ENCODE assay signal across 31 cellular contexts in genomic region chr4:107520368-107520767, GRCh38.
"Had no signal": no experiment of that assay in that cellular context is flagged by ENCODE, and none has a peak within 500 bp of the region (broad histone marks: within the 10 kb centered on the region; RNA-seq: fewer than 3 reads in every experiment).

No MANE protein-coding gene starts in this region.

- H2AFZ ChIP-seq: neural progenitor cell, parathyroid adenoma had no signal

- H3K4me2 ChIP-seq: neural progenitor cell, smooth muscle cell had no signal

- H3K9me3 Mint-ChIP-seq: stimulated activated memory B cell treated with anti-CD40 and anti-IgM and Interleukin-4, amounts not matched to agents 10 μg/mL and 1 μg/mL and 100 μg/mL, for 72 hours; type B pancreatic cell had no signal

- ATAC-seq: natural killer cell; psoas muscle; right cardiac atrium; sciatic nerve; stimulated activated memory B cell treated with anti-CD40 and anti-IgM and Interleukin-4, amounts not matched to agents 10 μg/mL and 1 μg/mL and 100 μg/mL, for 72 hours; stimulated activated naive CD8-positive, alpha-beta T cell treated with anti-CD3 and anti-CD28 coated beads, Interleukin-15, amount 100 ng/mL, for 72 hours; stimulated activated naive CD8-positive, alpha-beta T cell treated with anti-CD3 and anti-CD28 coated beads, Interleukin-15, Interleukin-2, amounts not matched to agents 100 U/mL and 50 U/mL, for 24 hours; upper lobe of right lung had no signal

- H3K4me1 Mint-ChIP-seq: natural killer cell; neural progenitor cell; stimulated activated memory B cell treated with anti-CD40 and anti-IgM and Interleukin-4, amounts not matched to agents 10 μg/mL and 1 μg/mL and 100 μg/mL, for 72 hours; stimulated activated naive CD8-positive, alpha-beta T cell treated with anti-CD3 and anti-CD28 coated beads, Interleukin-15, amount 100 ng/mL, for 72 hours had no signal

- H3K79me2 ChIP-seq: parathyroid adenoma had no signal

- H3K27me3 Mint-ChIP-seq: progenitor cell of endocrine pancreas, type B pancreatic cell had no signal

- H3K27ac ChIP-seq: neural progenitor cell, ovary, parathyroid adenoma, psoas muscle, skin epidermis, spleen, suprapubic skin, testis, tibial artery, transverse colon, upper lobe of right lung, uterus had no signal

- H3K4me3 Mint-ChIP-seq: natural killer cell; nephron; neural progenitor cell; stimulated activated memory B cell treated with anti-CD40 and anti-IgM and Interleukin-4, amounts not matched to agents 10 μg/mL and 1 μg/mL and 100 μg/mL, for 72 hours; stimulated activated naive CD8-positive, alpha-beta T cell treated with anti-CD3 and anti-CD28 coated beads, Interleukin-15, amount 100 ng/mL, for 72 hours; type B pancreatic cell had no signal

- H3K27ac Mint-ChIP-seq: natural killer cell; nephron; neural progenitor cell; progenitor cell of endocrine pancreas; stimulated activated memory B cell treated with anti-CD40 and anti-IgM and Interleukin-4, amounts not matched to agents 10 μg/mL and 1 μg/mL and 100 μg/mL, for 72 hours; type B pancreatic cell had no signal

- H3K4me3 ChIP-seq: neural progenitor cell, ovary, psoas muscle, skin epidermis, smooth muscle cell, spleen, suprapubic skin, testis, tibial artery, transverse colon, upper lobe of right lung, uterus had no signal

- DNase-seq: natural killer cell; occipital lobe; ovary; posterior cingulate gyrus; psoas muscle; right cardiac atrium; spleen; stimulated activated CD4-positive, alpha-beta T cell treated with anti-CD3 and anti-CD28 coated beads, Interleukin-12 subunit alpha, Interleukin-12 subunit beta, amount 100 ng/mL, for 4 hours; stimulated activated CD4-positive, alpha-beta T cell treated with anti-CD3 and anti-CD28 coated beads, Interleukin-1b, Interleukin-23, amount 100 ng/mL, for 48 hours; stimulated activated CD4-positive, alpha-beta T cell treated with anti-CD3 and anti-CD28 coated beads, Interleukin-4, amount 100 ng/mL, for 1 hour; stimulated activated CD4-positive, alpha-beta T cell treated with anti-CD3 and anti-CD28 coated beads, Interleukin-4, amount 100 ng/mL, for 4 hours; stimulated activated CD8-positive, alpha-beta memory T cell treated with anti-CD3 and anti-CD28 coated beads, Interleukin-4, amount 100 ng/mL, for 48 hours; stimulated activated naive CD4-positive, alpha-beta T cell; stimulated activated naive CD8-positive, alpha-beta T cell treated with anti-CD3 and anti-CD28 coated beads, Interleukin-15, amount 100 ng/mL, for 72 hours; stimulated activated naive CD8-positive, alpha-beta T cell treated with anti-CD3 and anti-CD28 coated beads, Interleukin-15, Interleukin-2, amounts not matched to agents 100 U/mL and 50 U/mL, for 24 hours; substantia nigra; testis; tibial artery; transverse colon; upper lobe of right lung; uterus had no signal

- H3K27me3 ChIP-seq: neural progenitor cell, ovary, spleen, suprapubic skin, testis, tibial artery, transverse colon, upper lobe of right lung, uterus had no signal

- H3K36me3 Mint-ChIP-seq: natural killer cell; neural progenitor cell; stimulated activated memory B cell treated with anti-CD40 and anti-IgM and Interleukin-4, amounts not matched to agents 10 μg/mL and 1 μg/mL and 100 μg/mL, for 72 hours; type B pancreatic cell had no signal

- H3K9me3 ChIP-seq: ovary, psoas muscle, suprapubic skin, testis, tibial artery, upper lobe of right lung, uterus had no signal

- H3K36me3 ChIP-seq: neural progenitor cell, ovary, spleen, suprapubic skin, tibial artery, transverse colon, upper lobe of right lung, uterus had no signal

- H3K9ac ChIP-seq: neural progenitor cell, parathyroid adenoma had no signal

- H3K4me1 ChIP-seq: neural progenitor cell, parathyroid adenoma, psoas muscle, spleen, suprapubic skin, testis, tibial artery, transverse colon, upper lobe of right lung, uterus had no signal
